25 cellular contexts compared by ENCODE assay signal in the genomic region with DNA sequence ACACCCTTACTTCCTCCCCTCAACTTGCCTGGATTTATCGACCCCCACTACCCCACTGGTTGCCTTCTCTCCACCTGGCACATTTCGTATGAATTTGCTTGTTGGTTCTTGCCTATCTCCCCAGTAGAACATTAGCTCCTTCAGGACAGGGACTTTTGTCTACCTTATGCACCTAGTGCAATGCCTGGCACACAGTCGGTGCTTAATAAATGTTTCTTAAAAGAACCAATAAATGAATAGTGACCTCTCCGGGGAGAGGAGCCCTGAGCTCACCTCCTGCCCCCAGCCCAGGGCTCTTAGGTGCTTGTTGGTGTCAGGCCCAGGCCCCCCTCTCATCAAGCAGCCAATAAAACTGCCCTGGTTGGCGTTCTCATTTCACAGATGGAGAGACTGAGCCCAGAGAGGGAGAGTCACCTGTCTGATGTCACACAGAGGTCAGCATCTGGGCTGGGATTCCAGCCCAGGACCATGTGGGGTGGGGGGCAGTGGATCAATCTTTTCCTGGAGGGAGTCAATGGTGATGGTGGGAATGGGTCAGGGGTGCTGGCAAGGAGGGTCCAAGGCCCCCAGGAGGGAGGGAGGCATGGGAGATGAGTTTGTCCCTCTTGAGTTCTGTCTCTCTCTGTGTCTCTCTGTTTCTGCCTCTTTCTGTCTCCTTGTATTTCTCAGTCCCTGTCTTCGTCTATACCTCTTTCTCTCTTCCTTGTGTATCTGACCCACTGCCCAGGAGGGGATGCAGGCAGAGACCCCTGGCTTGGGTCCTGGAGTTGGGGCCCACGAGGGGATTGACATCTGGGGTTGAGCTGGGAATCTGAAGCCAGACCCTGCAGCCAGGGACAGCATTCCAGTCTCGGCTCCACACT.
DNase-seq lines count a peak whose midpoint lies in the region; ATAC-seq, FAIRE-seq and TF ChIP-seq lines count a peak whose summit lies in the region.
"Had no signal": no experiment of that assay in that cellular context is flagged by ENCODE, and none has a peak within 500 bp of the region (broad histone marks: within the 10 kb centered on the region; RNA-seq: fewer than 3 reads in every experiment).

No MANE protein-coding gene starts in this region.

- TF ChIP-seq POLR2A in A549 (IDR thresholded peaks at IDR 0.05; ENCODE audit: low read length) (no peak), gastrocnemius medialis (IDR thresholded peaks at IDR 0.05) (no peak), lower leg skin (IDR thresholded peaks at IDR 0.05) (no peak)

- peak overlapping the region; percentile 96 for H3K27ac ChIP-seq in A549
- H3K27ac ChIP-seq in RWPE1 = peak overlapping the region; percentile 72
- no peak overlapping the region for H3K27ac ChIP-seq in kidney (ENCODE audit: low read depth in 2 of 2, low read length in 2 of 2)
- H3K27ac ChIP-seq in gastrocnemius medialis = peak overlapping the region; percentile 87 to 96 (median 92)
- H3K27ac ChIP-seq: cardiac muscle cell had no signal

- no peaks in the 10 kb centered on the region for H3K27me3 ChIP-seq in gastrocnemius medialis
- H3K27me3 ChIP-seq: cardiac muscle cell, pancreas, suprapubic skin had no signal

- H3K9me3 Mint-ChIP-seq in T-helper 2 cell treated with Interferon-gamma antibody and Interleukin-4, amounts not matched to agents 5 μg/mL and 100 μg/mL, for 36 hours = no peaks in the 10 kb centered on the region
- H3K9me3 Mint-ChIP-seq: activated CD4-positive, alpha-beta memory T cell treated with anti-CD3 and anti-CD28 coated beads for 36 hours; activated naive CD4-positive, alpha-beta T cell treated with anti-CD3 and anti-CD28 coated beads, Interleukin-2, amount 10 ng/mL, durations not matched to agents 7 days and 5 days; naive thymus-derived CD8-positive, alpha-beta T cell; T-cell had no signal

- no peaks in the 10 kb centered on the region for H3K36me3 Mint-ChIP-seq in T-helper 2 cell treated with Interferon-gamma antibody and Interleukin-4, amounts not matched to agents 5 μg/mL and 100 μg/mL, for 36 hours (ENCODE audit: low read depth)
- H3K36me3 Mint-ChIP-seq: activated CD4-positive, alpha-beta memory T cell treated with anti-CD3 and anti-CD28 coated beads for 36 hours; activated naive CD4-positive, alpha-beta T cell treated with anti-CD3 and anti-CD28 coated beads, Interleukin-2, amount 10 ng/mL, durations not matched to agents 7 days and 5 days; naive thymus-derived CD8-positive, alpha-beta T cell; T-cell had no signal

- no peak for TF ChIP-seq EP300 in A549 (IDR thresholded peaks at IDR 0.05)

- no peak overlapping the region for H3K4me3 Mint-ChIP-seq in T-helper 2 cell treated with Interferon-gamma antibody and Interleukin-4, amounts not matched to agents 5 μg/mL and 100 μg/mL, for 36 hours
- H3K4me3 Mint-ChIP-seq: activated CD4-positive, alpha-beta memory T cell treated with anti-CD3 and anti-CD28 coated beads for 36 hours; activated naive CD4-positive, alpha-beta T cell treated with anti-CD3 and anti-CD28 coated beads, Interleukin-2, amount 10 ng/mL, durations not matched to agents 7 days and 5 days; T-cell had no signal

- TF ChIP-seq CTCF in A549 (IDR thresholded peaks at IDR 0.05) (no peak), RWPE1 (conservative IDR thresholded peaks at IDR 0.05; ENCODE audit: low read depth) (no peak), kidney (IDR thresholded peaks at IDR 0.05; ENCODE audit: borderline replicate concordance, extremely low read depth, insufficient read depth) (no peak), gastrocnemius medialis (IDR thresholded peaks at IDR 0.05 in 4 of 5, conservative IDR thresholded peaks at IDR 0.05 in 1 of 5) (no peak), lower leg skin (IDR thresholded peaks at IDR 0.05) (no peak)

- no peaks in the 10 kb centered on the region for H3K36me3 ChIP-seq in kidney (ENCODE audit: control insufficient read depth in 1 of 2, insufficient read depth in 2 of 2, low read length in 2 of 2)
- no peaks in the 10 kb centered on the region for H3K36me3 ChIP-seq in gastrocnemius medialis
- H3K36me3 ChIP-seq: cardiac muscle cell, pancreas, suprapubic skin had no signal

- in situ Hi-C loops in gastrocnemius medialis (cut with MboI; ENCODE audit: low sequenced_read_pairs in 4 of 4) = loop anchor here in 2 of 4 donors (10.0 to 25.0 kb wide), 3 partner anchors 85 to 182 kb away; a partner anchor contains a TSS

- POLR2A ChIA-PET in A549 (lab: Yijun Ruan, JAX) = no interaction called here
- POLR2A ChIA-PET in RWPE1 (lab: Yijun Ruan, JAX; ENCODE audit: low non-redundant PET) = no interaction called here

- no peak overlapping the region for H3K27ac Mint-ChIP-seq in T-helper 2 cell treated with Interferon-gamma antibody and Interleukin-4, amounts not matched to agents 5 μg/mL and 100 μg/mL, for 36 hours
- H3K27ac Mint-ChIP-seq: activated CD4-positive, alpha-beta memory T cell treated with anti-CD3 and anti-CD28 coated beads for 36 hours; activated naive CD4-positive, alpha-beta T cell treated with anti-CD3 and anti-CD28 coated beads, Interleukin-2, amount 10 ng/mL, durations not matched to agents 7 days and 5 days; T-cell had no signal

- WGBS in A549 (ENCODE audit: missing lambda C conversion rate) = 83% methylated on average over 8 of the region's 8 CpGs
- 67 to 72% methylated on average over 8 of the region's 8 CpGs for WGBS in lower leg skin, 2 donors

- CTCF ChIA-PET in A549 (lab: Yijun Ruan, JAX) = interaction anchor here (0.8 to 3.0 kb wide), 9 partner anchors 12 to 184 kb away, joined by 3 to 9 read pairs (median 4); no protein-coding TSS in a partner anchor
- CTCF ChIA-PET in RWPE1 (lab: Yijun Ruan, JAX) = interaction anchor here (0.7 to 0.8 kb wide), 2 partner anchors 74 to 755 kb away, joined by 3 read pairs; no protein-coding TSS in a partner anchor

- no peaks in the 10 kb centered on the region for H3K9me3 ChIP-seq in A549
- H3K9me3 ChIP-seq in kidney (ENCODE audit: control insufficient read depth in 1 of 2, low read length in 2 of 2) = no peaks in the 10 kb centered on the region
- no peaks in the 10 kb centered on the region for H3K9me3 ChIP-seq in gastrocnemius medialis
- H3K9me3 ChIP-seq: pancreas, suprapubic skin had no signal

- no peaks in the 10 kb centered on the region for H3K27me3 Mint-ChIP-seq in T-helper 2 cell treated with Interferon-gamma antibody and Interleukin-4, amounts not matched to agents 5 μg/mL and 100 μg/mL, for 36 hours (ENCODE audit: low read depth)

- no peak for DNase-seq in A549 (ENCODE audit: low read depth in 1 of 2, low spot score in 1 of 2)
- no peak for DNase-seq in RWPE1 (ENCODE audit: low spot score)
- peak; percentile 39 for DNase-seq in kidney
- DNase-seq in gastrocnemius medialis = no peak
- DNase-seq in T-helper 2 cell treated with Interferon-gamma antibody and Interleukin-4, amounts not matched to agents 5 μg/mL and 100 μg/mL, for 36 hours (ENCODE audit: low spot score) = no peak
- no peak for DNase-seq in nucleus accumbens (lab: John Stamatoyannopoulos, UW)
- DNase-seq in lower leg skin (ENCODE audit: low spot score in 2 of 2) = no peak
- DNase-seq: activated CD4-positive, alpha-beta memory T cell treated with anti-CD3 and anti-CD28 coated beads for 36 hours; activated CD8-positive, alpha-beta memory T cell treated with anti-CD3 and anti-CD28 coated beads, Interleukin-2, amount 50 U/mL, for 4 hours; activated naive CD4-positive, alpha-beta T cell treated with anti-CD3 and anti-CD28 coated beads, Interleukin-2, amount 10 ng/mL, durations not matched to agents 7 days and 5 days; anterior cingulate cortex; DMS53; KBM-7; MM.1S; naive thymus-derived CD8-positive, alpha-beta T cell; NCI-H2081 treated with DMSO at 0.1 percent for 48 hours; NCI-H774; pancreas; stimulated activated naive CD4-positive, alpha-beta T cell; T-cell had no signal

- H3K4me3 ChIP-seq in A549 (no peak overlapping the region), kidney (ENCODE audit: low read length in 2 of 2) (no peak overlapping the region), gastrocnemius medialis (no peak overlapping the region), lower leg skin (ENCODE audit: low read depth, poor library complexity, severe bottlenecking) (no peak overlapping the region)
- H3K4me3 ChIP-seq: cardiac muscle cell, pancreas, suprapubic skin had no signal

- no peak for TF ChIP-seq RAD21 in A549 (conservative IDR thresholded peaks at IDR 0.05 in 1 of 2, IDR thresholded peaks at IDR 0.05 in 1 of 2)

- intact Hi-C loops in kidney (cut with DNase I) = loop anchor here (10.0 kb wide), 1 partner anchor 55 kb away; no protein-coding TSS in a partner anchor
- intact Hi-C loops in gastrocnemius medialis (cut with DNase I; ENCODE audit: low total_unique reads) = loop anchor here (2.0 to 5.0 kb wide), 4 partner anchors 25 to 181 kb away; a partner anchor contains a TSS
- intact Hi-C loops in lower leg skin (cut with DNase I; ENCODE audit: low total_unique reads) = no loop called here

- FAIRE-seq in A549 (lab: Jason Lieb, UNC) (no peak), kidney (lab: Jason Lieb, UNC) (no peak)
- FAIRE-seq: H54, pancreas, RCC 7860 had no signal

- H3K9ac ChIP-seq in kidney (ENCODE audit: low read length in 2 of 2) = no peak overlapping the region

- peaks cover 13% of the 10 kb centered on the region for H3K4me1 Mint-ChIP-seq in T-helper 2 cell treated with Interferon-gamma antibody and Interleukin-4, amounts not matched to agents 5 μg/mL and 100 μg/mL, for 36 hours (ENCODE audit: low read depth)

- H3K4me1 ChIP-seq in A549 = peaks cover 68% of the 10 kb centered on the region
- peaks cover 0 to 12% of the 10 kb centered on the region in 2 donors for H3K4me1 ChIP-seq in kidney (ENCODE audit: control insufficient read depth in 1 of 2, insufficient read depth in 1 of 2, low read depth in 1 of 2, low read length in 2 of 2)
- H3K4me1 ChIP-seq in gastrocnemius medialis = peaks cover 47 to 58% of the 10 kb centered on the region in 2 donors

- ATAC-seq in A549 = no peak
- ATAC-seq in gastrocnemius medialis = no peak
- ATAC-seq: naive thymus-derived CD8-positive, alpha-beta T cell; pancreas; sciatic nerve; T-cell had no signal

- no peak overlapping the region for H3K4me2 ChIP-seq in A549

TF ChIP-seq in A549, 52 proteins besides CTCF, POLR2A, EP300 and RAD21 (continues in another document):
- TF ChIP-seq HDAC2 (IDR thresholded peaks at IDR 0.05) = no peak
- TF ChIP-seq, protein P1, sequence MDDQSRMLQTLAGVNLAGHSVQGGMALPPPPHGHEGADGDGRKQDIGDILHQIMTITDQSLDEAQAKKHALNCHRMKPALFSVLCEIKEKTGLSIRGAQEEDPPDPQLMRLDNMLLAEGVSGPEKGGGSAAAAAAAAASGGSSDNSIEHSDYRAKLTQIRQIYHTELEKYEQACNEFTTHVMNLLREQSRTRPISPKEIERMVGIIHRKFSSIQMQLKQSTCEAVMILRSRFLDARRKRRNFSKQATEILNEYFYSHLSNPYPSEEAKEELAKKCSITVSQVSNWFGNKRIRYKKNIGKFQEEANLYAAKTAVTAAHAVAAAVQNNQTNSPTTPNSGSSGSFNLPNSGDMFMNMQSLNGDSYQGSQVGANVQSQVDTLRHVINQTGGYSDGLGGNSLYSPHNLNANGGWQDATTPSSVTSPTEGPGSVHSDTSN (IDR thresholded peaks at IDR 0.05) = no peak
- no peak for TF ChIP-seq RNF2 (IDR thresholded peaks at IDR 0.05; ENCODE audit: borderline replicate concordance, low read depth)
- TF ChIP-seq TFCP2L1 (CRISPR knock-in tag; IDR thresholded peaks at IDR 0.05) = no peak
- TF ChIP-seq EHF (CRISPR knock-in tag; IDR thresholded peaks at IDR 0.05) = no peak
- peak; percentile 15 for TF ChIP-seq ZFP36 (IDR thresholded peaks at IDR 0.05; ENCODE audit: borderline replicate concordance, partially characterized antibody)
- TF ChIP-seq KDM5A (IDR thresholded peaks at IDR 0.05) = no peak

Comparison
In these comparisons a context has a peak if more than half of its experiments do, and no peak if none do; other contexts are left out.
1. H3K27ac ChIP-seq: peak in A549 (2 of 2), RWPE1 (single experiment) and gastrocnemius medialis (4 of 4); none in kidney (0 of 2).